In genomic region chr20:7301807-7302206, GRCh38 we compare ENCODE assay signal across 22 cellular contexts.
"Had no signal": no experiment of that assay in that cellular context is flagged by ENCODE, and none has a peak within 500 bp of the region (broad histone marks: within the 10 kb centered on the region; RNA-seq: fewer than 3 reads in every experiment).

No MANE protein-coding gene starts in this region.

- FAIRE-seq: islet of Langerhans, pancreas had no signal

- H3K4me1 ChIP-seq: pancreas, sigmoid colon, stomach, transverse colon had no signal

- H3K4me1 Mint-ChIP-seq: central memory CD8-positive, alpha-beta T cell; mesothelial cell of epicardium; natural killer cell had no signal

- H3K27me3 ChIP-seq: pancreas, sigmoid colon, stomach, transverse colon had no signal

- H3K36me3 ChIP-seq: pancreas, sigmoid colon, stomach, thoracic aorta, transverse colon had no signal

- DNase-seq: effector memory CD8-positive, alpha-beta T cell; foreskin melanocyte; head of caudate nucleus; hippocampal formation; kidney glomerular epithelial cell; natural killer cell; occipital lobe; pancreas; retina; sigmoid colon; stimulated activated CD4-positive, alpha-beta T cell treated with anti-CD3 and anti-CD28 coated beads, Interleukin-2, amount 100 ng/mL, for 24 hours; stimulated activated CD4-positive, alpha-beta T cell treated with anti-CD3 and anti-CD28 coated beads, Interleukin-4, amount 100 ng/mL, for 4 hours; stimulated activated naive CD4-positive, alpha-beta T cell; stomach; substantia nigra; transverse colon had no signal

- ATAC-seq: effector memory CD8-positive, alpha-beta T cell; natural killer cell; pancreas had no signal

- H3K4me3 ChIP-seq: pancreas, sigmoid colon, skin epidermis, stomach, thoracic aorta, transverse colon had no signal

- H3K27me3 Mint-ChIP-seq: central memory CD8-positive, alpha-beta T cell; effector memory CD8-positive, alpha-beta T cell; progenitor cell of endocrine pancreas had no signal

- H3K36me3 Mint-ChIP-seq: mesothelial cell of epicardium, natural killer cell had no signal

- H3K4me3 Mint-ChIP-seq: central memory CD8-positive, alpha-beta T cell; effector memory CD8-positive, alpha-beta T cell; mesothelial cell of epicardium; natural killer cell had no signal

- H3K9me3 ChIP-seq: pancreas, sigmoid colon, stomach, thoracic aorta, transverse colon had no signal

- H3K27ac ChIP-seq: pancreas, sigmoid colon, skin epidermis, stomach, thoracic aorta, transverse colon had no signal

- H3K27ac Mint-ChIP-seq: effector memory CD8-positive, alpha-beta T cell; mesothelial cell of epicardium; natural killer cell; progenitor cell of endocrine pancreas had no signal
